10 cellular contexts compared by ENCODE assay signal in genomic region chr4:72842323-72842722, GRCh38.
"Had no signal": no experiment of that assay in that cellular context is flagged by ENCODE, and none has a peak within 500 bp of the region (broad histone marks: within the 10 kb centered on the region; RNA-seq: fewer than 3 reads in every experiment).

No MANE protein-coding gene starts in this region.

- DNase-seq: activated CD4-positive, alpha-beta T cell treated with anti-CD3 and anti-CD28 coated beads, Interleukin-2, amount 10 ng/mL, durations not matched to agents 7 days and 5 days; activated CD4-positive, CD25-positive, alpha-beta regulatory T cell; activated CD8-positive, alpha-beta memory T cell treated with anti-CD3 and anti-CD28 coated beads for 24 hours; activated naive CD4-positive, alpha-beta T cell treated with anti-CD3 and anti-CD28 coated beads for 36 hours; activated T-cell treated with anti-CD3 and anti-CD28 coated beads for 4 hours; endodermal cell; foreskin fibroblast; left ventricle myocardium superior had no signal

- H3K36me3 Mint-ChIP-seq: brain had no signal

- H3K27ac Mint-ChIP-seq: activated CD4-positive, alpha-beta T cell treated with anti-CD3 and anti-CD28 coated beads, Interleukin-2, amount 10 ng/mL, durations not matched to agents 7 days and 5 days; activated naive CD4-positive, alpha-beta T cell treated with anti-CD3 and anti-CD28 coated beads for 36 hours; activated T-helper 17 cell treated with anti-CD3 and anti-CD28 coated beads, Interleukin-2, amount 50 U/mL, for 72 hours; endodermal cell had no signal

- H3K4me1 Mint-ChIP-seq: activated CD4-positive, alpha-beta T cell treated with anti-CD3 and anti-CD28 coated beads, Interleukin-2, amount 10 ng/mL, durations not matched to agents 7 days and 5 days; activated T-helper 17 cell treated with anti-CD3 and anti-CD28 coated beads, Interleukin-2, amount 50 U/mL, for 72 hours; endodermal cell had no signal

- H3K27me3 Mint-ChIP-seq: activated CD4-positive, alpha-beta T cell treated with anti-CD3 and anti-CD28 coated beads, Interleukin-2, amount 10 ng/mL, durations not matched to agents 7 days and 5 days had no signal

- H3K4me3 Mint-ChIP-seq: activated CD4-positive, alpha-beta T cell treated with anti-CD3 and anti-CD28 coated beads, Interleukin-2, amount 10 ng/mL, durations not matched to agents 7 days and 5 days; activated naive CD4-positive, alpha-beta T cell treated with anti-CD3 and anti-CD28 coated beads for 36 hours; activated T-helper 17 cell treated with anti-CD3 and anti-CD28 coated beads, Interleukin-2, amount 50 U/mL, for 72 hours; brain; endodermal cell had no signal

- ATAC-seq: activated T-helper 17 cell treated with anti-CD3 and anti-CD28 coated beads, Interleukin-2, amount 50 U/mL, for 72 hours; left ventricle myocardium superior had no signal
